In the genomic region with DNA sequence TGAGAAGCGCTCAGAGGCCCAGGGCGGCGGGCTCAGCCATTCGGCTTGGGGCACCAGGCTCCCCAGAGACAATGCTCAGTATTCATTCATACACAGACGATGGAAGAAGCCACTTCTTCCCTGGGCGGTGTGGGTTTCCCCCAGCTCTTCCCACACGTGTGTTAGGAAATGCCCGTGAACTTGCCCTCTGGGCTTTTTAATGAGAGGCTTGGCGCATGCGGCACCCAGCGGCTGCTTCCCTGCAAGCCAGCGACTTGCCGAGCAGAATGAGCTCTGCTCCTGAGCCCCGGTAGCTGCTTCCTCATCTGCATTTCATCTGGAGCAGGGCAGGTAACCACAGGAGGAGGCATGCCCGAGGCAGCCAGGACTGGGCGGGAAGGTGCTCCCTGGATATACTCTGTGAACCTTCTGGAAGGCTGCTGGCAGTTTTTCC, we compare ENCODE assay signal across 15 cellular contexts.
DNase-seq lines count a peak whose midpoint lies in the region; ATAC-seq, FAIRE-seq and TF ChIP-seq lines count a peak whose summit lies in the region.
"Had no signal": no experiment of that assay in that cellular context is flagged by ENCODE, and none has a peak within 500 bp of the region (broad histone marks: within the 10 kb centered on the region; RNA-seq: fewer than 3 reads in every experiment).

No MANE protein-coding gene starts in this region.

- H3K27me3 ChIP-seq in colonic mucosa = no peaks in the 10 kb centered on the region
- H3K27me3 ChIP-seq: body of pancreas had no signal

- H3K4me3 ChIP-seq in colonic mucosa (no peak overlapping the region), kidney (ENCODE audit: low read length in 2 of 2) (no peak overlapping the region)
- H3K4me3 ChIP-seq: body of pancreas, K562 had no signal

- H3K27me3 Mint-ChIP-seq in activated CD8-positive, alpha-beta memory T cell treated with anti-CD3 and anti-CD28 coated beads, Interleukin-2, amount 10 ng/mL, durations not matched to agents 7 days and 5 days = no peaks in the 10 kb centered on the region
- no peaks in the 10 kb centered on the region for H3K27me3 Mint-ChIP-seq in stimulated activated naive CD8-positive, alpha-beta T cell treated with anti-CD3 and anti-CD28 coated beads, Interleukin-15, amount 100 ng/mL, for 72 hours
- H3K27me3 Mint-ChIP-seq: activated naive CD8-positive, alpha-beta T cell; activated T-cell treated with anti-CD3 and anti-CD28 coated beads, Interleukin-2, amount 50 U/mL, for 24 hours had no signal

- H3K9ac ChIP-seq in colonic mucosa (ENCODE audit: low read depth in 2 of 2, low read length in 2 of 2) (peak overlapping the region in 1 of 2 donors; percentile 68), kidney (ENCODE audit: low read length in 2 of 2) (no peak overlapping the region)

- CTCF ChIA-PET in activated CD8-positive, alpha-beta memory T cell treated with anti-CD3 and anti-CD28 coated beads, Interleukin-2, amount 10 ng/mL, durations not matched to agents 7 days and 5 days (lab: Charles Lee) = no interaction called here

- no peak for FAIRE-seq in kidney (lab: Jason Lieb, UNC)
- FAIRE-seq: K562 had no signal

- no peak overlapping the region for H3K27ac Mint-ChIP-seq in activated CD8-positive, alpha-beta memory T cell treated with anti-CD3 and anti-CD28 coated beads, Interleukin-2, amount 10 ng/mL, durations not matched to agents 7 days and 5 days
- H3K27ac Mint-ChIP-seq in stimulated activated naive CD8-positive, alpha-beta T cell treated with anti-CD3 and anti-CD28 coated beads, Interleukin-15, amount 100 ng/mL, for 72 hours = peak overlapping the region in 1 of 2 donors; percentile 31
- H3K27ac Mint-ChIP-seq: activated naive CD8-positive, alpha-beta T cell; activated T-cell treated with anti-CD3 and anti-CD28 coated beads, Interleukin-2, amount 50 U/mL, for 24 hours had no signal

- H3K4me1 ChIP-seq in colonic mucosa (peaks cover 14% of the 10 kb centered on the region), kidney (ENCODE audit: control insufficient read depth in 1 of 2, insufficient read depth in 1 of 2, low read depth in 1 of 2, low read length in 2 of 2) (no peaks in the 10 kb centered on the region)
- H3K4me1 ChIP-seq: body of pancreas had no signal

- no peaks in the 10 kb centered on the region for H3K9me3 ChIP-seq in colonic mucosa
- no peaks in the 10 kb centered on the region for H3K9me3 ChIP-seq in kidney (ENCODE audit: control insufficient read depth in 1 of 2, low read length in 2 of 2)
- H3K9me3 ChIP-seq: body of pancreas had no signal

- intact Hi-C loops in colonic mucosa (cut with DNase I) = no loop called here
- intact Hi-C loops in kidney (cut with DNase I) = no loop called here

- H3K36me3 ChIP-seq in colonic mucosa (no peaks in the 10 kb centered on the region), kidney (ENCODE audit: control insufficient read depth in 1 of 2, insufficient read depth in 2 of 2, low read length in 2 of 2) (no peaks in the 10 kb centered on the region)

- TF ChIP-seq CTCF in colonic mucosa (IDR thresholded peaks at IDR 0.05) (no peak), kidney (IDR thresholded peaks at IDR 0.05; ENCODE audit: borderline replicate concordance, extremely low read depth, insufficient read depth) (peak; percentile 17)

- H3K36me3 Mint-ChIP-seq in activated CD8-positive, alpha-beta memory T cell treated with anti-CD3 and anti-CD28 coated beads, Interleukin-2, amount 10 ng/mL, durations not matched to agents 7 days and 5 days = no peaks in the 10 kb centered on the region

- no peak overlapping the region for H3K4me3 Mint-ChIP-seq in activated CD8-positive, alpha-beta memory T cell treated with anti-CD3 and anti-CD28 coated beads, Interleukin-2, amount 10 ng/mL, durations not matched to agents 7 days and 5 days
- no peak overlapping the region for H3K4me3 Mint-ChIP-seq in stimulated activated naive CD8-positive, alpha-beta T cell treated with anti-CD3 and anti-CD28 coated beads, Interleukin-15, amount 100 ng/mL, for 72 hours
- H3K4me3 Mint-ChIP-seq: activated naive CD8-positive, alpha-beta T cell; activated T-cell treated with anti-CD3 and anti-CD28 coated beads, Interleukin-2, amount 50 U/mL, for 24 hours had no signal

- DNase-seq in HuH-7 (ENCODE audit: low spot score) (peak; percentile 58), colonic mucosa (peak; percentile 81), kidney (no peak), retina (peak; percentile 19), NCI-H226 (no peak), HUDEP-2 (lab: John Stamatoyannopoulos, UW; ENCODE audit: unreplicated experiment in 76 of 76) (no peak)
- no peak for DNase-seq in activated CD8-positive, alpha-beta memory T cell treated with anti-CD3 and anti-CD28 coated beads, Interleukin-2, amount 10 ng/mL, durations not matched to agents 7 days and 5 days
- DNase-seq in stimulated activated naive CD8-positive, alpha-beta T cell treated with anti-CD3 and anti-CD28 coated beads, Interleukin-15, amount 100 ng/mL, for 72 hours = no peak
- DNase-seq: activated T-cell treated with anti-CD3 and anti-CD28 coated beads, Interleukin-2, amount 50 U/mL, for 24 hours; body of pancreas; NCI-H2227 treated with DMSO at 0.1 percent for 48 hours; stimulated activated CD4-positive, alpha-beta T cell treated with anti-CD3 and anti-CD28 coated beads, Interleukin-2, amount 100 ng/mL, for 48 hours; SW 1271 had no signal

- no peak for ATAC-seq in activated CD8-positive, alpha-beta memory T cell treated with anti-CD3 and anti-CD28 coated beads, Interleukin-2, amount 10 ng/mL, durations not matched to agents 7 days and 5 days
- ATAC-seq in stimulated activated naive CD8-positive, alpha-beta T cell treated with anti-CD3 and anti-CD28 coated beads, Interleukin-15, amount 100 ng/mL, for 72 hours = no peak
- ATAC-seq: K562 had no signal

- H3K27ac ChIP-seq in colonic mucosa (peak overlapping the region; percentile 78), kidney (ENCODE audit: low read depth in 2 of 2, low read length in 2 of 2) (no peak overlapping the region)
- H3K27ac ChIP-seq: body of pancreas had no signal

- no peaks in the 10 kb centered on the region for H3K9me3 Mint-ChIP-seq in activated CD8-positive, alpha-beta memory T cell treated with anti-CD3 and anti-CD28 coated beads, Interleukin-2, amount 10 ng/mL, durations not matched to agents 7 days and 5 days (ENCODE audit: low read depth)
- H3K9me3 Mint-ChIP-seq in stimulated activated naive CD8-positive, alpha-beta T cell treated with anti-CD3 and anti-CD28 coated beads, Interleukin-15, amount 100 ng/mL, for 72 hours = no peaks in the 10 kb centered on the region
- H3K9me3 Mint-ChIP-seq: activated T-cell treated with anti-CD3 and anti-CD28 coated beads, Interleukin-2, amount 50 U/mL, for 24 hours had no signal

- H3K4me1 Mint-ChIP-seq in activated CD8-positive, alpha-beta memory T cell treated with anti-CD3 and anti-CD28 coated beads, Interleukin-2, amount 10 ng/mL, durations not matched to agents 7 days and 5 days = no peaks in the 10 kb centered on the region
- peaks cover 2% of the 10 kb centered on the region for H3K4me1 Mint-ChIP-seq in stimulated activated naive CD8-positive, alpha-beta T cell treated with anti-CD3 and anti-CD28 coated beads, Interleukin-15, amount 100 ng/mL, for 72 hours

Comparison
In these comparisons a context has a peak if more than half of its experiments do, and no peak if none do; other contexts are left out.
1. DNase-seq: peak in HuH-7 (single experiment), colonic mucosa (single experiment) and retina (single experiment); none in kidney (single experiment), activated CD8-positive, alpha-beta memory T cell treated with anti-CD3 and anti-CD28 coated beads, Interleukin-2, amount 10 ng/mL, durations not matched to agents 7 days and 5 days (single experiment), stimulated activated naive CD8-positive, alpha-beta T cell treated with anti-CD3 and anti-CD28 coated beads, Interleukin-15, amount 100 ng/mL, for 72 hours (0 of 2), NCI-H226 (single experiment) and HUDEP-2 (0 of 76).